ENCODE assay signal across 14 cellular contexts in the genomic region with DNA sequence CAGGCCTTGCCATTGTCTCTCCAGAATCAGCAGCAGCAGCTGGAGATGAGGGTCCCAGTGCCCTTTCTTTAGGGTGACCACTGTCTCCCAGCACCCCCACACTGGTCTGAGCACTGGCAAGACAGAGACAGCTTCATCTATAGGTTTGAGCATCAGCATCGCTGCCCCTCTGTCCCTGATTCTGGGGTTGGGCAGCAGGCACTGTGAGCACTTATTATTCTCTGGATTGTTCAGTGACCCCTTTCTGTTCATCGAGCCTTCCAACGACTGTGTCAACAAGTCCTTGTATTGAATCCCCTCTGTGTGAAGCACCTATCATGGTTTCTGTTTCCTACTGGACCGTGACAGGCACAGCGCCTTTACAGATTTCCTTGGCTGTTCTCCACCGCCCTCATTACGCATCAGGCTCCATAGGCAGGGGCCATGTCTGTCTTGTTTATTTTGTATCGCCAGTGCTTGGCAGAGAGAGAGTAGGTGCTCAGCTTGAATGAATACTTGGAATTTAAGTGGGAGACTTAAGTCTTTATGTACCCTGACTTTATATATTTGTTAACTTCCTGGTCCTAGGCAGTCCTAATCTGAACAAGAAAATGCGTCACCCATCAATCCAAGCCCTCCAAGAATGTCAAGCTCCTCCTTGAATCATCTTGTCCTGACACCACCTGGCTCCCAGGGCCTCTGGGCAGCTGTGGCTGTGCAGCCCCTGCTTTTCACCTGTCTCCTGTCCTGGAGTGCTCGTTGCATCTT.
DNase-seq lines count a peak whose midpoint lies in the region; ATAC-seq and FAIRE-seq lines count a peak whose summit lies in the region.
"Had no signal": no experiment of that assay in that cellular context is flagged by ENCODE, and none has a peak within 500 bp of the region (broad histone marks: within the 10 kb centered on the region; RNA-seq: fewer than 3 reads in every experiment).

No MANE protein-coding gene starts in this region.

- ATAC-seq in HG02588 (IDR thresholded peaks at IDR 0.05; ENCODE audit: unreplicated experiment) (no peak), GM18511 (IDR thresholded peaks at IDR 0.05; ENCODE audit: unreplicated experiment) (no peak)

- DNase-seq in LoVo (ENCODE audit: low spot score) (peak; percentile 26), RCC 7860 (ENCODE audit: low spot score) (peak; percentile 100), iris pigment epithelial cell (ENCODE audit: low read depth) (peak; percentile 32), AG08396 (ENCODE audit: low spot score) (no peak)
- no peak for DNase-seq in activated naive CD4-positive, alpha-beta T cell treated with anti-CD3 and anti-CD28 coated beads, Interleukin-2, amount 50 U/mL, for 16 hours
- DNase-seq: activated CD4-positive, alpha-beta memory T cell treated with anti-CD3 and anti-CD28 coated beads for 36 hours; activated naive CD8-positive, alpha-beta T cell treated with anti-CD3 and anti-CD28 coated beads, Interleukin-2, amount 10 ng/mL, durations not matched to agents 7 days and 5 days; AML-193; ovary; stimulated activated CD4-positive, alpha-beta T cell treated with anti-CD3 and anti-CD28 coated beads, Interleukin-4, amount 100 ng/mL, for 4 hours; substantia nigra had no signal

- peak; percentile 95 for FAIRE-seq in A204.1 (lab: Jason Lieb, UNC)
- peak; percentile 98 for FAIRE-seq in RCC 7860 (lab: Jason Lieb, UNC)

Comparison
In these comparisons a context has a peak if more than half of its experiments do, and no peak if none do; other contexts are left out.
1. DNase-seq: peak in LoVo (single experiment), RCC 7860 (single experiment) and iris pigment epithelial cell (single experiment); none in activated naive CD4-positive, alpha-beta T cell treated with anti-CD3 and anti-CD28 coated beads, Interleukin-2, amount 50 U/mL, for 16 hours (single experiment) and AG08396 (single experiment).